In the genomic region with DNA sequence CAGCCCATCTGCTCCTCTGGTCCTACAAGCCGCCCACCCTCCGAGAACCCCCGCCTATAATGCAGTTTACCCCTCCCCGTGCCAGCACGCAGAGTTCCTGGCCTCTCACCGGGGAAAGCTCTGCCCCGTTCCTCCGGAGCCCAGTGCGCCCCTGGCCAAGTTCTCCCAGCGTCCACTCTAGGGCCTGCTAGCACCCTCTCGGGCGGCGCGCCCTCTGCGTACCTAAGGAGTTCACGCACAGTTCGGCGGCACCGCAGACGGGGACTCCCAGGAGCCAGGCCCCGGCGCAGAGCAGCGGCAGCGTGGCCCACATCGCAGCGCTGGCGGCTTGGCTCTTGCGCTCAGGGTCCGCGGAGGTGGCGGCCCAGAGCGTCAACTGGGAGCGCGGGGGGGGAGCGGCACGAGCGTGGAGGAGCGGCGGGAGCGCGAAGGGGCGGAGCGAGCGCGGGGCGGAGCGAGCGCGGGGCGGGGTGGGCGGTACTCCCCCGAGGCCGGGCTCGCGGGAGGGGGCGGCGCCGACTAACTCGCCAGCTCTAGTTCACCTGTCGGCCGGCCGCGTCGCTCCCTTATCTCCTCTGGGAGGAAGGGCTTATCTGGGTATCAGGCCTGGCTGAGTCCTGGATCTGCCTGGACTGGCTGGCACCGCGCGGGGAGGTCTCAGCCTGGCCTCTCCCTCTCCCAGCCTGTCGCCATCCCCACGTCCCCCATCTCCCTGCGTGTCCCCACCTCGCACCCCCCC, we compare ENCODE assay signal across 1 cellular context.
TF ChIP-seq lines count a peak whose summit lies in the region.

A gene with protein sequence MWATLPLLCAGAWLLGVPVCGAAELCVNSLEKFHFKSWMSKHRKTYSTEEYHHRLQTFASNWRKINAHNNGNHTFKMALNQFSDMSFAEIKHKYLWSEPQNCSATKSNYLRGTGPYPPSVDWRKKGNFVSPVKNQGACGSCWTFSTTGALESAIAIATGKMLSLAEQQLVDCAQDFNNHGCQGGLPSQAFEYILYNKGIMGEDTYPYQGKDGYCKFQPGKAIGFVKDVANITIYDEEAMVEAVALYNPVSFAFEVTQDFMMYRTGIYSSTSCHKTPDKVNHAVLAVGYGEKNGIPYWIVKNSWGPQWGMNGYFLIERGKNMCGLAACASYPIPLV (minus strand): TSS at position 378 of the 739 bp plus-strand sequence. CDS start 65 bp downstream, at position 313.

TF ChIP-seq in HepG2, 621 proteins besides CTCF, POLR2A, EP300 and RAD21 (continued from another document and continues in another):
- TF ChIP-seq, protein P1, sequence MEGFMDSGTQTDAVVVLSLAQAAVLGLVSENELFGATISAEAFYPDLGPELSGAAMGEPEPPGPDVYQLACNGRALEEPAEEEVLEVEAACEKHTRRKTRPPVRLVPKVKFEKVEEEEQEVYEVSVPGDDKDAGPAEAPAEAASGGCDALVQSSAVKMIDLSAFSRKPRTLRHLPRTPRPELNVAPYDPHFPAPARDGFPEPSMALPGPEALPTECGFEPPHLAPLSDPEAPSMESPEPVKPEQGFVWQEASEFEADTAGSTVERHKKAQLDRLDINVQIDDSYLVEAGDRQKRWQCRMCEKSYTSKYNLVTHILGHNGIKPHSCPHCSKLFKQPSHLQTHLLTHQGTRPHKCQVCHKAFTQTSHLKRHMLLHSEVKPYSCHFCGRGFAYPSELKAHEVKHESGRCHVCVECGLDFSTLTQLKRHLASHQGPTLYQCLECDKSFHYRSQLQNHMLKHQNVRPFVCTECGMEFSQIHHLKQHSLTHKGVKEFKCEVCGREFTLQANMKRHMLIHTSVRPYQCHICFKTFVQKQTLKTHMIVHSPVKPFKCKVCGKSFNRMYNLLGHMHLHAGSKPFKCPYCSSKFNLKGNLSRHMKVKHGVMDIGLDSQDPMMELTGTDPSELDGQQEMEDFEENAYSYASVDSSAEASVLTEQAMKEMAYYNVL (CRISPR knock-in tag; IDR thresholded peaks at IDR 0.05; ENCODE audit: borderline replicate concordance): no peak; the same call in 1 of the 2 replicates
- TF ChIP-seq, protein P2, sequence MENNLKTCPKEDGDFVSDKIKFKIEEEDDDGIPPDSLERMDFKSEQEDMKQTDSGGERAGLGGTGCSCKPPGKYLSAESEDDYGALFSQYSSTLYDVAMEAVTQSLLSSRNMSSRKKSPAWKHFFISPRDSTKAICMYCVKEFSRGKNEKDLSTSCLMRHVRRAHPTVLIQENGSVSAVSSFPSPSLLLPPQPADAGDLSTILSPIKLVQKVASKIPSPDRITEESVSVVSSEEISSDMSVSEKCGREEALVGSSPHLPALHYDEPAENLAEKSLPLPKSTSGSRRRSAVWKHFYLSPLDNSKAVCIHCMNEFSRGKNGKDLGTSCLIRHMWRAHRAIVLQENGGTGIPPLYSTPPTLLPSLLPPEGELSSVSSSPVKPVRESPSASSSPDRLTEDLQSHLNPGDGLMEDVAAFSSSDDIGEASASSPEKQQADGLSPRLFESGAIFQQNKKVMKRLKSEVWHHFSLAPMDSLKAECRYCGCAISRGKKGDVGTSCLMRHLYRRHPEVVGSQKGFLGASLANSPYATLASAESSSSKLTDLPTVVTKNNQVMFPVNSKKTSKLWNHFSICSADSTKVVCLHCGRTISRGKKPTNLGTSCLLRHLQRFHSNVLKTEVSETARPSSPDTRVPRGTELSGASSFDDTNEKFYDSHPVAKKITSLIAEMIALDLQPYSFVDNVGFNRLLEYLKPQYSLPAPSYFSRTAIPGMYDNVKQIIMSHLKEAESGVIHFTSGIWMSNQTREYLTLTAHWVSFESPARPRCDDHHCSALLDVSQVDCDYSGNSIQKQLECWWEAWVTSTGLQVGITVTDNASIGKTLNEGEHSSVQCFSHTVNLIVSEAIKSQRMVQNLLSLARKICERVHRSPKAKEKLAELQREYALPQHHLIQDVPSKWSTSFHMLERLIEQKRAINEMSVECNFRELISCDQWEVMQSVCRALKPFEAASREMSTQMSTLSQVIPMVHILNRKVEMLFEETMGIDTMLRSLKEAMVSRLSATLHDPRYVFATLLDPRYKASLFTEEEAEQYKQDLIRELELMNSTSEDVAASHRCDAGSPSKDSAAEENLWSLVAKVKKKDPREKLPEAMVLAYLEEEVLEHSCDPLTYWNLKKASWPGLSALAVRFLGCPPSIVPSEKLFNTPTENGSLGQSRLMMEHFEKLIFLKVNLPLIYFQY (CRISPR knock-in tag; IDR thresholded peaks at IDR 0.05; ENCODE audit: borderline replicate concordance): peak; percentile 82; the same call in 1 of the 2 replicates
- TF ChIP-seq ZNF550 (CRISPR knock-in tag; IDR thresholded peaks at IDR 0.05; ENCODE audit: borderline replicate concordance): no peak
- TF ChIP-seq, protein P3, sequence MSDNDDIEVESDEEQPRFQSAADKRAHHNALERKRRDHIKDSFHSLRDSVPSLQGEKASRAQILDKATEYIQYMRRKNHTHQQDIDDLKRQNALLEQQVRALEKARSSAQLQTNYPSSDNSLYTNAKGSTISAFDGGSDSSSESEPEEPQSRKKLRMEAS (IDR thresholded peaks at IDR 0.05): peak; percentile 96
- no peak for TF ChIP-seq PITX1 (CRISPR knock-in tag; IDR thresholded peaks at IDR 0.05)
- no peak for TF ChIP-seq GPN1 (CRISPR knock-in tag; IDR thresholded peaks at IDR 0.05; ENCODE audit: borderline replicate concordance)
- TF ChIP-seq ZNF260 (CRISPR knock-in tag; IDR thresholded peaks at IDR 0.05; ENCODE audit: borderline replicate concordance, low read depth): no peak
- TF ChIP-seq ZEB1 (IDR thresholded peaks at IDR 0.05; ENCODE audit: insufficient replicate concordance, low read depth): no peak
- TF ChIP-seq ZNF724P (CRISPR knock-in tag; IDR thresholded peaks at IDR 0.05; ENCODE audit: borderline replicate concordance): 0 out of 2 replicates have a peak, but pooled peaks have one; percentile 48
- TF ChIP-seq REXO4 (CRISPR knock-in tag; IDR thresholded peaks at IDR 0.05; ENCODE audit: borderline replicate concordance): no peak
- TF ChIP-seq ELF3 (CRISPR knock-in tag; IDR thresholded peaks at IDR 0.05): peak; percentile 45; the same call in 1 of the 2 replicates
- no peak for TF ChIP-seq ATF7 (IDR thresholded peaks at IDR 0.05)
- 0 out of 2 replicates have a peak, but pooled peaks have one; percentile 25 for TF ChIP-seq ATF7 (CRISPR knock-in tag; IDR thresholded peaks at IDR 0.05)
- TF ChIP-seq KMT2A (CRISPR knock-in tag; IDR thresholded peaks at IDR 0.05): peak; percentile 82
- TF ChIP-seq ZNF589 (CRISPR knock-in tag; conservative IDR thresholded peaks at IDR 0.05): peak; percentile 78; the same call in 1 of the 2 replicates
- no peak; the same call in 1 of the 2 replicates for TF ChIP-seq HOXA5 (CRISPR knock-in tag; IDR thresholded peaks at IDR 0.05)
- TF ChIP-seq, protein P4, sequence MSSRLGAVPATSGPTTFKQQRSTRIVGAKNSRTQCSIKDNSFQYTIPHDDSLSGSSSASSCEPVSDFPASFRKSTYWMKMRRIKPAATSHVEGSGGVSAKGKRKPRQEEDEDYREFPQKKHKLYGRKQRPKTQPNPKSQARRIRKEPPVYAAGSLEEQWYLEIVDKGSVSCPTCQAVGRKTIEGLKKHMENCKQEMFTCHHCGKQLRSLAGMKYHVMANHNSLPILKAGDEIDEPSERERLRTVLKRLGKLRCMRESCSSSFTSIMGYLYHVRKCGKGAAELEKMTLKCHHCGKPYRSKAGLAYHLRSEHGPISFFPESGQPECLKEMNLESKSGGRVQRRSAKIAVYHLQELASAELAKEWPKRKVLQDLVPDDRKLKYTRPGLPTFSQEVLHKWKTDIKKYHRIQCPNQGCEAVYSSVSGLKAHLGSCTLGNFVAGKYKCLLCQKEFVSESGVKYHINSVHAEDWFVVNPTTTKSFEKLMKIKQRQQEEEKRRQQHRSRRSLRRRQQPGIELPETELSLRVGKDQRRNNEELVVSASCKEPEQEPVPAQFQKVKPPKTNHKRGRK (CRISPR knock-in tag; IDR thresholded peaks at IDR 0.05): no peak
- TF ChIP-seq, protein P5, sequence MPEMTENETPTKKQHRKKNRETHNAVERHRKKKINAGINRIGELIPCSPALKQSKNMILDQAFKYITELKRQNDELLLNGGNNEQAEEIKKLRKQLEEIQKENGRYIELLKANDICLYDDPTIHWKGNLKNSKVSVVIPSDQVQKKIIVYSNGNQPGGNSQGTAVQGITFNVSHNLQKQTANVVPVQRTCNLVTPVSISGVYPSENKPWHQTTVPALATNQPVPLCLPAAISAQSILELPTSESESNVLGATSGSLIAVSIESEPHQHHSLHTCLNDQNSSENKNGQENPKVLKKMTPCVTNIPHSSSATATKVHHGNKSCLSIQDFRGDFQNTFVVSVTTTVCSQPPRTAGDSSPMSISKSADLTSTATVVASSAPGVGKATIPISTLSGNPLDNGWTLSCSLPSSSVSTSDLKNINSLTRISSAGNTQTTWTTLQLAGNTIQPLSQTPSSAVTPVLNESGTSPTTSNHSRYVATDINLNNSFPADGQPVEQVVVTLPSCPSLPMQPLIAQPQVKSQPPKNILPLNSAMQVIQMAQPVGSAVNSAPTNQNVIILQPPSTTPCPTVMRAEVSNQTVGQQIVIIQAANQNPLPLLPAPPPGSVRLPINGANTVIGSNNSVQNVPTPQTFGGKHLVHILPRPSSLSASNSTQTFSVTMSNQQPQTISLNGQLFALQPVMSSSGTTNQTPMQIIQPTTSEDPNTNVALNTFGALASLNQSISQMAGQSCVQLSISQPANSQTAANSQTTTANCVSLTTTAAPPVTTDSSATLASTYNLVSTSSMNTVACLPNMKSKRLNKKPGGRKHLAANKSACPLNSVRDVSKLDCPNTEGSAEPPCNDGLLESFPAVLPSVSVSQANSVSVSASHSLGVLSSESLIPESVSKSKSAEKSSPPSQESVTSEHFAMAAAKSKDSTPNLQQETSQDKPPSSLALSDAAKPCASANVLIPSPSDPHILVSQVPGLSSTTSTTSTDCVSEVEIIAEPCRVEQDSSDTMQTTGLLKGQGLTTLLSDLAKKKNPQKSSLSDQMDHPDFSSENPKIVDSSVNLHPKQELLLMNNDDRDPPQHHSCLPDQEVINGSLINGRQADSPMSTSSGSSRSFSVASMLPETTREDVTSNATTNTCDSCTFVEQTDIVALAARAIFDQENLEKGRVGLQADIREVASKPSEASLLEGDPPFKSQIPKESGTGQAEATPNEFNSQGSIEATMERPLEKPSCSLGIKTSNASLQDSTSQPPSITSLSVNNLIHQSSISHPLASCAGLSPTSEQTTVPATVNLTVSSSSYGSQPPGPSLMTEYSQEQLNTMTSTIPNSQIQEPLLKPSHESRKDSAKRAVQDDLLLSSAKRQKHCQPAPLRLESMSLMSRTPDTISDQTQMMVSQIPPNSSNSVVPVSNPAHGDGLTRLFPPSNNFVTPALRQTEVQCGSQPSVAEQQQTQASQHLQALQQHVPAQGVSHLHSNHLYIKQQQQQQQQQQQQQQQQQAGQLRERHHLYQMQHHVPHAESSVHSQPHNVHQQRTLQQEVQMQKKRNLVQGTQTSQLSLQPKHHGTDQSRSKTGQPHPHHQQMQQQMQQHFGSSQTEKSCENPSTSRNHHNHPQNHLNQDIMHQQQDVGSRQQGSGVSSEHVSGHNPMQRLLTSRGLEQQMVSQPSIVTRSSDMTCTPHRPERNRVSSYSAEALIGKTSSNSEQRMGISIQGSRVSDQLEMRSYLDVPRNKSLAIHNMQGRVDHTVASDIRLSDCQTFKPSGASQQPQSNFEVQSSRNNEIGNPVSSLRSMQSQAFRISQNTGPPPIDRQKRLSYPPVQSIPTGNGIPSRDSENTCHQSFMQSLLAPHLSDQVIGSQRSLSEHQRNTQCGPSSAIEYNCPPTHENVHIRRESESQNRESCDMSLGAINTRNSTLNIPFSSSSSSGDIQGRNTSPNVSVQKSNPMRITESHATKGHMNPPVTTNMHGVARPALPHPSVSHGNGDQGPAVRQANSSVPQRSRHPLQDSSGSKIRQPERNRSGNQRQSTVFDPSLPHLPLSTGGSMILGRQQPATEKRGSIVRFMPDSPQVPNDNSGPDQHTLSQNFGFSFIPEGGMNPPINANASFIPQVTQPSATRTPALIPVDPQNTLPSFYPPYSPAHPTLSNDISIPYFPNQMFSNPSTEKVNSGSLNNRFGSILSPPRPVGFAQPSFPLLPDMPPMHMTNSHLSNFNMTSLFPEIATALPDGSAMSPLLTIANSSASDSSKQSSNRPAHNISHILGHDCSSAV (CRISPR knock-in tag; IDR thresholded peaks at IDR 0.05; ENCODE audit: borderline replicate concordance): 0 out of 2 replicates have a peak, but pooled peaks have one; percentile 37
- TF ChIP-seq ZNF749 (CRISPR knock-in tag; IDR thresholded peaks at IDR 0.05; ENCODE audit: borderline replicate concordance): peak; percentile 92
- peak; percentile 92 for TF ChIP-seq SALL1 (CRISPR knock-in tag; IDR thresholded peaks at IDR 0.05)
- TF ChIP-seq ZNF136 (CRISPR knock-in tag; IDR thresholded peaks at IDR 0.05; ENCODE audit: low read depth): no peak
- TF ChIP-seq ZNF446 (CRISPR knock-in tag; IDR thresholded peaks at IDR 0.05): 0 out of 2 replicates have a peak, but pooled peaks have one; percentile 57
- peak; percentile 77; the same call in 1 of the 2 replicates for TF ChIP-seq FOXC1 (CRISPR knock-in tag; IDR thresholded peaks at IDR 0.05; ENCODE audit: borderline replicate concordance)
- TF ChIP-seq MXI1 (IDR thresholded peaks at IDR 0.05; ENCODE audit: borderline replicate concordance, low read depth, low read length): peak; percentile 52; the same call in 1 of the 3 replicates
- TF ChIP-seq, protein P6, sequence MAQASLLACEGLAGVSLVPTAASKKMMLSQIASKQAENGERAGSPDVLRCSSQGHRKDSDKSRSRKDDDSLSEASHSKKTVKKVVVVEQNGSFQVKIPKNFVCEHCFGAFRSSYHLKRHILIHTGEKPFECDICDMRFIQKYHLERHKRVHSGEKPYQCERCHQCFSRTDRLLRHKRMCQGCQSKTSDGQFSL (CRISPR knock-in tag; IDR thresholded peaks at IDR 0.05): peak; percentile 98
- TF ChIP-seq SRSF9 (IDR thresholded peaks at IDR 0.05; ENCODE audit: borderline replicate concordance, insufficient read depth, low read depth, low read length, poor library complexity, severe bottlenecking): no peak
- peak; percentile 90; the same call in 1 of the 2 replicates for TF ChIP-seq ZBTB38 (CRISPR knock-in tag; IDR thresholded peaks at IDR 0.05)
- TF ChIP-seq KAT8 (CRISPR knock-in tag; IDR thresholded peaks at IDR 0.05): peak; percentile 52; the same call in 1 of the 2 replicates
- no peak for TF ChIP-seq NKX3-1 (CRISPR knock-in tag; IDR thresholded peaks at IDR 0.05)
- no peak for TF ChIP-seq ZNF382 (CRISPR knock-in tag; IDR thresholded peaks at IDR 0.05; ENCODE audit: borderline replicate concordance)
- no peak for TF ChIP-seq PAF1 (CRISPR knock-in tag; IDR thresholded peaks at IDR 0.05)
- no peak for TF ChIP-seq SOX6 (IDR thresholded peaks at IDR 0.05)
- peak; percentile 49 for TF ChIP-seq SOX6 (CRISPR knock-in tag; IDR thresholded peaks at IDR 0.05)
- no peak for TF ChIP-seq ZNF720 (CRISPR knock-in tag; IDR thresholded peaks at IDR 0.05)
- TF ChIP-seq, protein P7, sequence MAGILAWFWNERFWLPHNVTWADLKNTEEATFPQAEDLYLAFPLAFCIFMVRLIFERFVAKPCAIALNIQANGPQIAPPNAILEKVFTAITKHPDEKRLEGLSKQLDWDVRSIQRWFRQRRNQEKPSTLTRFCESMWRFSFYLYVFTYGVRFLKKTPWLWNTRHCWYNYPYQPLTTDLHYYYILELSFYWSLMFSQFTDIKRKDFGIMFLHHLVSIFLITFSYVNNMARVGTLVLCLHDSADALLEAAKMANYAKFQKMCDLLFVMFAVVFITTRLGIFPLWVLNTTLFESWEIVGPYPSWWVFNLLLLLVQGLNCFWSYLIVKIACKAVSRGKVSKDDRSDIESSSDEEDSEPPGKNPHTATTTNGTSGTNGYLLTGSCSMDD (CRISPR knock-in tag; IDR thresholded peaks at IDR 0.05): no peak
- no peak for TF ChIP-seq MATR3 (CRISPR knock-in tag; IDR thresholded peaks at IDR 0.05)
- peak; percentile 40; the same call in 1 of the 2 replicates for TF ChIP-seq ZSCAN20 (CRISPR knock-in tag; IDR thresholded peaks at IDR 0.05; ENCODE audit: borderline replicate concordance)
